19 cellular contexts compared by ENCODE assay signal in the genomic region with DNA sequence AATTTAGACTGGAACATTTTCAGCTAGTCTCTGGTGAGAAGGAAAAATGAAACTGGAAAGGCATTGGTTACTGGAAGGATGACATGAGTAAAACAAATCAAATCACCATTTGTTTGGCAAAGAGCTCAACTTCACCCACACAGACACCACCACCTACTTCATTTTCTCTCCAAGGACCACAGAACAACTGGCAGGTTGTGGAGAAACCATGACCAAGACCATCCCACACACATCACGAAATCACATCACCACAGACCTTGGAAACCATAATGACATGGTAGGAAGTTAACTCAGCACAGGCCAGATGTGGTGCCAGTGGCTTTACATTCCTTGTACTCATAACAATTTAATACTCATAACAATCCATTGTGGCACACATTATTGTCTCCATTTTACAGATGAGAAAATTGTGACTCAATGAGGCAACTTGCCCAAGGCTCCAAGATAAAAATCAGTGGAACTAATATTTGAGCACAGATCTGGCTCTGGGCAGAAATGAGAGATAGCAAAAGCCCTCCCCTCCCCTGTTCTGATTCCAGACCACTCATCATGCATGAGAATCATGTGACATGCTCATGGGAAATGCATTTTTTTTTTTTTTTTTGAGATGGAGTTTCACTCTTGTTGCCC. TPM values are rescaled to one million over a fixed set of nuclear protein-coding genes. Genes with fewer than 3 reads are reported as not detected.
DNase-seq lines count a peak whose midpoint lies in the region; ATAC-seq lines count a peak whose summit lies in the region.
"Had no signal": no experiment of that assay in that cellular context is flagged by ENCODE, and none has a peak within 500 bp of the region (broad histone marks: within the 10 kb centered on the region; RNA-seq: fewer than 3 reads in every experiment).

No MANE protein-coding gene starts in this region.

- peak; percentile 41 for ATAC-seq in activated naive CD8-positive, alpha-beta T cell treated with anti-CD3 and anti-CD28 coated beads, Interleukin-2, amount 10 ng/mL, durations not matched to agents 7 days and 5 days (ENCODE audit: low read depth)
- ATAC-seq: GM23338, heart right ventricle had no signal

- intact Hi-C loops in activated CD4-positive, alpha-beta T cell treated with anti-CD3 and anti-CD28 coated beads, Interleukin-2, amount 10 ng/mL, durations not matched to agents 24 days and 14 days (cut with micrococcal nuclease) = loop anchor here (1.0 to 5.0 kb wide), 6 partner anchors 39 to 1350 kb away; no protein-coding TSS in a partner anchor

- H3K27ac Mint-ChIP-seq in activated CD4-positive, alpha-beta T cell treated with anti-CD3 and anti-CD28 coated beads, Interleukin-2, amount 10 ng/mL, durations not matched to agents 24 days and 14 days = peak overlapping the region; percentile 49
- no peak overlapping the region for H3K27ac Mint-ChIP-seq in activated naive CD8-positive, alpha-beta T cell treated with anti-CD3 and anti-CD28 coated beads, Interleukin-2, amount 10 ng/mL, durations not matched to agents 7 days and 5 days
- H3K27ac Mint-ChIP-seq in CD8-positive, alpha-beta memory T cell = peak overlapping the region in 1 of 8 donors; percentile 48
- H3K27ac Mint-ChIP-seq: GM23338 had no signal

- CTCF ChIA-PET in CD8-positive, alpha-beta memory T cell (lab: Charles Lee) = interaction anchor here (1.0 to 5.7 kb wide), 4 partner anchors 343 to 709 kb away, joined by 4 to 33 read pairs (median 12); no protein-coding TSS in a partner anchor

- no peak overlapping the region for H3K27ac ChIP-seq in CD8-positive, alpha-beta memory T cell (ENCODE audit: low read depth, low read length)
- H3K27ac ChIP-seq: epithelial cell of prostate, heart right ventricle, prostate gland, SJSA1 had no signal

- H3K36me3 ChIP-seq in MG63 = no peaks in the 10 kb centered on the region
- no peaks in the 10 kb centered on the region for H3K36me3 ChIP-seq in CD8-positive, alpha-beta memory T cell (ENCODE audit: insufficient read depth, low read length)
- H3K36me3 ChIP-seq: heart right ventricle, prostate gland, SJSA1 had no signal

- no peak overlapping the region for H3K4me3 Mint-ChIP-seq in activated CD4-positive, alpha-beta T cell treated with anti-CD3 and anti-CD28 coated beads, Interleukin-2, amount 10 ng/mL, durations not matched to agents 24 days and 14 days
- H3K4me3 Mint-ChIP-seq in activated naive CD8-positive, alpha-beta T cell treated with anti-CD3 and anti-CD28 coated beads, Interleukin-2, amount 10 ng/mL, durations not matched to agents 7 days and 5 days = peak overlapping the region; percentile 38
- no peak overlapping the region for H3K4me3 Mint-ChIP-seq in CD8-positive, alpha-beta memory T cell
- H3K4me3 Mint-ChIP-seq: central memory CD8-positive, alpha-beta T cell; GM23338 had no signal

- peaks cover 5% of the 10 kb centered on the region for H3K4me1 ChIP-seq in CD8-positive, alpha-beta memory T cell (ENCODE audit: insufficient read depth, low read length)
- H3K4me1 ChIP-seq: prostate gland, SJSA1 had no signal

- H3K9me3 Mint-ChIP-seq in activated CD4-positive, alpha-beta T cell treated with anti-CD3 and anti-CD28 coated beads, Interleukin-2, amount 10 ng/mL, durations not matched to agents 24 days and 14 days = peaks cover 8% of the 10 kb centered on the region
- peaks cover 5% of the 10 kb centered on the region for H3K9me3 Mint-ChIP-seq in activated naive CD8-positive, alpha-beta T cell treated with anti-CD3 and anti-CD28 coated beads, Interleukin-2, amount 10 ng/mL, durations not matched to agents 7 days and 5 days
- H3K9me3 Mint-ChIP-seq in CD8-positive, alpha-beta memory T cell = no peaks in the 10 kb centered on the region
- H3K9me3 Mint-ChIP-seq: central memory CD8-positive, alpha-beta T cell had no signal

- no peaks in the 10 kb centered on the region for H3K27me3 ChIP-seq in MG63
- H3K27me3 ChIP-seq in CD8-positive, alpha-beta memory T cell (ENCODE audit: insufficient read depth, low read length, poor library complexity, severe bottlenecking) = no peaks in the 10 kb centered on the region
- H3K27me3 ChIP-seq: heart right ventricle, SJSA1 had no signal

- no peak overlapping the region for H3K4me3 ChIP-seq in MG63
- no peak overlapping the region for H3K4me3 ChIP-seq in CD8-positive, alpha-beta memory T cell (ENCODE audit: low read length)
- H3K4me3 ChIP-seq: GM23338, heart right ventricle, prostate gland, SJSA1 had no signal

- H3K9me3 ChIP-seq in MG63 = peaks cover 2% of the 10 kb centered on the region
- H3K9me3 ChIP-seq in CD8-positive, alpha-beta memory T cell (ENCODE audit: low read length) = no peaks in the 10 kb centered on the region
- H3K9me3 ChIP-seq: prostate gland, SJSA1 had no signal

- peaks cover 2% of the 10 kb centered on the region for H3K36me3 Mint-ChIP-seq in activated CD4-positive, alpha-beta T cell treated with anti-CD3 and anti-CD28 coated beads, Interleukin-2, amount 10 ng/mL, durations not matched to agents 24 days and 14 days (ENCODE audit: low read depth)
- H3K36me3 Mint-ChIP-seq in activated naive CD8-positive, alpha-beta T cell treated with anti-CD3 and anti-CD28 coated beads, Interleukin-2, amount 10 ng/mL, durations not matched to agents 7 days and 5 days = peaks cover 8% of the 10 kb centered on the region
- peaks cover 0 to 4% (median 0%) of the 10 kb centered on the region in 3 donors for H3K36me3 Mint-ChIP-seq in CD8-positive, alpha-beta memory T cell

- DNase-seq in activated CD4-positive, alpha-beta T cell treated with anti-CD3 and anti-CD28 coated beads, Interleukin-2, amount 10 ng/mL, durations not matched to agents 24 days and 14 days = peak; percentile 73
- DNase-seq in activated CD4-positive, alpha-beta T cell treated with anti-CD3 and anti-CD28 coated beads, Interleukin-2, amount 50 U/mL, for 1 hour = no peak
- DNase-seq in MG63 (peak; percentile 33), cerebellum (ENCODE audit: low spot score) (no peak), NCI-H748 (lab: John Stamatoyannopoulos, UW; ENCODE audit: unreplicated experiment) (no peak)
- no peak for DNase-seq in activated naive CD8-positive, alpha-beta T cell treated with anti-CD3 and anti-CD28 coated beads, Interleukin-2, amount 10 ng/mL, durations not matched to agents 7 days and 5 days
- peak in 2 of 3 donors; percentile 61 to 66 for DNase-seq in stimulated activated CD4-positive, alpha-beta T cell treated with anti-CD3 and anti-CD28 coated beads, TNF-alpha, amount 100 ng/mL, for 48 hours (ENCODE audit: low read depth in 3 of 3)
- no peak for DNase-seq in CD8-positive, alpha-beta memory T cell
- DNase-seq: activated gamma-delta T cell treated with Interleukin-2 at 50 U/mL for 16 hours, Caco-2, GDM1, heart right ventricle, NCI-H1105 treated with DMSO at 0.1 percent for 48 hours, substantia nigra had no signal

- H3K4me1 Mint-ChIP-seq in activated CD4-positive, alpha-beta T cell treated with anti-CD3 and anti-CD28 coated beads, Interleukin-2, amount 10 ng/mL, durations not matched to agents 24 days and 14 days = peaks cover 22% of the 10 kb centered on the region
- peaks cover 27% of the 10 kb centered on the region for H3K4me1 Mint-ChIP-seq in activated naive CD8-positive, alpha-beta T cell treated with anti-CD3 and anti-CD28 coated beads, Interleukin-2, amount 10 ng/mL, durations not matched to agents 7 days and 5 days
- H3K4me1 Mint-ChIP-seq in CD8-positive, alpha-beta memory T cell = peaks cover 7 to 22% (median 13%) of the 10 kb centered on the region in 3 donors
- H3K4me1 Mint-ChIP-seq: central memory CD8-positive, alpha-beta T cell; GM23338 had no signal

- peaks cover 3% of the 10 kb centered on the region for H3K27me3 Mint-ChIP-seq in activated CD4-positive, alpha-beta T cell treated with anti-CD3 and anti-CD28 coated beads, Interleukin-2, amount 10 ng/mL, durations not matched to agents 24 days and 14 days
- no peaks in the 10 kb centered on the region for H3K27me3 Mint-ChIP-seq in activated naive CD8-positive, alpha-beta T cell treated with anti-CD3 and anti-CD28 coated beads, Interleukin-2, amount 10 ng/mL, durations not matched to agents 7 days and 5 days
- no peaks in the 10 kb centered on the region for H3K27me3 Mint-ChIP-seq in CD8-positive, alpha-beta memory T cell
- H3K27me3 Mint-ChIP-seq: central memory CD8-positive, alpha-beta T cell had no signal

- POLR2A ChIA-PET in activated naive CD8-positive, alpha-beta T cell treated with anti-CD3 and anti-CD28 coated beads, Interleukin-2, amount 10 ng/mL, durations not matched to agents 7 days and 5 days (lab: Charles Lee) = interaction anchor here (1.6 kb wide), 1 partner anchor 21 kb away, joined by 3 read pairs; no protein-coding TSS in a partner anchor
- POLR2A ChIA-PET in CD8-positive, alpha-beta memory T cell (lab: Charles Lee) = no interaction called here

RNA-seq across cellular contexts. Expression of a gene that starts 7.5 kb away (rescaled TPM):
- total RNA-seq in activated CD4-positive, alpha-beta T cell treated with anti-CD3 and anti-CD28 coated beads, Interleukin-2, amount 10 ng/mL, durations not matched to agents 24 days and 14 days = not detected in 2 replicates
- total RNA-seq in MG63 (2014; rRNA removed; shearing (Covaris generic); ENCODE audit: low replicate concordance) = not detected in 2 replicates
- total RNA-seq in activated naive CD8-positive, alpha-beta T cell treated with anti-CD3 and anti-CD28 coated beads, Interleukin-2, amount 10 ng/mL, durations not matched to agents 7 days and 5 days = not detected
- total RNA-seq in cerebellum = not detected
- total RNA-seq in CD8-positive, alpha-beta memory T cell = not detected
- polyA plus RNA-seq in CD8-positive, alpha-beta memory T cell = not detected
- total RNA-seq: Caco-2, GM23338, heart right ventricle, prostate gland, SJSA1 had no signal
- polyA plus RNA-seq: GM23338, heart right ventricle had no signal

RNA-seq across cellular contexts. Expression of a gene that starts 18.7 kb away (rescaled TPM):
- total RNA-seq in activated CD4-positive, alpha-beta T cell treated with anti-CD3 and anti-CD28 coated beads, Interleukin-2, amount 10 ng/mL, durations not matched to agents 24 days and 14 days = not detected in 2 replicates
- not detected in 2 replicates for total RNA-seq in MG63 (2014; rRNA removed; shearing (Covaris generic); ENCODE audit: low replicate concordance)
- not detected for total RNA-seq in activated naive CD8-positive, alpha-beta T cell treated with anti-CD3 and anti-CD28 coated beads, Interleukin-2, amount 10 ng/mL, durations not matched to agents 7 days and 5 days
- not detected for total RNA-seq in cerebellum
- not detected for total RNA-seq in CD8-positive, alpha-beta memory T cell
- not detected for polyA plus RNA-seq in CD8-positive, alpha-beta memory T cell
- total RNA-seq: Caco-2, GM23338, heart right ventricle, prostate gland, SJSA1 had no signal
- polyA plus RNA-seq: GM23338, heart right ventricle had no signal

RNA-seq across cellular contexts. Expression of a gene that starts 21.0 kb away (rescaled TPM):
- total RNA-seq in activated CD4-positive, alpha-beta T cell treated with anti-CD3 and anti-CD28 coated beads, Interleukin-2, amount 10 ng/mL, durations not matched to agents 24 days and 14 days = 21.1 TPM in 2 replicates
- total RNA-seq in MG63 (2014; rRNA removed; shearing (Covaris generic); ENCODE audit: low replicate concordance) = 23.4 and 25.8 TPM in 2 replicates
- 10 to 100 TPM; 24.3 to 26.6 TPM for total RNA-seq in activated naive CD8-positive, alpha-beta T cell treated with anti-CD3 and anti-CD28 coated beads, Interleukin-2, amount 10 ng/mL, durations not matched to agents 7 days and 5 days
- total RNA-seq in cerebellum = 37.0 TPM
- 10 to 100 TPM; 18.2 to 18.7 TPM for total RNA-seq in CD8-positive, alpha-beta memory T cell
- polyA plus RNA-seq in CD8-positive, alpha-beta memory T cell = 9.8 TPM

Comparison
In these comparisons a context has a peak if more than half of its experiments do, and no peak if none do; other contexts are left out.
1. DNase-seq: peak in activated CD4-positive, alpha-beta T cell treated with anti-CD3 and anti-CD28 coated beads, Interleukin-2, amount 10 ng/mL, durations not matched to agents 24 days and 14 days (single experiment), MG63 (single experiment) and stimulated activated CD4-positive, alpha-beta T cell treated with anti-CD3 and anti-CD28 coated beads, TNF-alpha, amount 100 ng/mL, for 48 hours (2 of 3); none in activated CD4-positive, alpha-beta T cell treated with anti-CD3 and anti-CD28 coated beads, Interleukin-2, amount 50 U/mL, for 1 hour (single experiment), activated naive CD8-positive, alpha-beta T cell treated with anti-CD3 and anti-CD28 coated beads, Interleukin-2, amount 10 ng/mL, durations not matched to agents 7 days and 5 days (single experiment), cerebellum (single experiment), NCI-H748 (single experiment) and CD8-positive, alpha-beta memory T cell (0 of 5).